ENCODE assay signal across 9 cellular contexts in genomic region chr2:222319576-222320440, GRCh38. TPM values are rescaled to one million over a fixed set of nuclear protein-coding genes. Genes with fewer than 3 reads are reported as not detected.
DNase-seq lines count a peak whose midpoint lies in the region; ATAC-seq and TF ChIP-seq lines count a peak whose summit lies in the region.
"Had no signal": no experiment of that assay in that cellular context is flagged by ENCODE, and none has a peak within 500 bp of the region (broad histone marks: within the 10 kb centered on the region; RNA-seq: fewer than 3 reads in every experiment).

No MANE protein-coding gene starts in this region.

- H3K27me3 ChIP-seq in SU-DHL-6 (ENCODE audit: low read length), result no peaks in the 10 kb centered on the region
- no peaks in the 10 kb centered on the region for H3K27me3 ChIP-seq in parathyroid adenoma (ENCODE audit: control insufficient read depth, insufficient read depth, low read length)

- H3K4me1 ChIP-seq in parathyroid adenoma, result no peaks in the 10 kb centered on the region

- H3K9me3 ChIP-seq in SU-DHL-6 (ENCODE audit: insufficient read depth, low read length) (no peaks in the 10 kb centered on the region), parathyroid adenoma (ENCODE audit: control insufficient read depth, low read length) (no peaks in the 10 kb centered on the region)

- no peaks in the 10 kb centered on the region for H4K20me1 ChIP-seq in SU-DHL-6 (ENCODE audit: low read depth, low read length)

- H3K9ac ChIP-seq in SU-DHL-6 (ENCODE audit: low read length), result peak overlapping the region; percentile 54; the same call in 1 of the 2 replicates
- no peak overlapping the region for H3K9ac ChIP-seq in parathyroid adenoma

- peak; percentile 49 for ATAC-seq in GM21423 (IDR thresholded peaks at IDR 0.05; ENCODE audit: unreplicated experiment)

- H3K79me2 ChIP-seq in SU-DHL-6 (ENCODE audit: insufficient read depth, low read length), result no peaks in the 10 kb centered on the region
- H3K79me2 ChIP-seq in parathyroid adenoma, result no peaks in the 10 kb centered on the region

- no peak overlapping the region for H2AFZ ChIP-seq in SU-DHL-6 (ENCODE audit: low read depth, low read length, severe bottlenecking)
- peak overlapping the region; percentile 96 for H2AFZ ChIP-seq in parathyroid adenoma

- DNase-seq in NCI-H82 (lab: John Stamatoyannopoulos, UW) (peak; percentile 35), NCI-H82 treated with DMSO at 0.1 percent for 48 hours (lab: John Stamatoyannopoulos, UW; ENCODE audit: unreplicated experiment) (no peak), HT-29 (ENCODE audit: low spot score) (peak; percentile 42), foreskin fibroblast (peak in 1 of 2 donors; percentile 53)
- DNase-seq in stimulated activated CD4-positive, alpha-beta T cell treated with anti-CD3 and anti-CD28 coated beads, Interleukin-1b, Interleukin-23, amount 100 ng/mL, for 48 hours, result no peak

- no peak overlapping the region; the same call in 1 of the 2 replicates for H3K27ac ChIP-seq in SU-DHL-6 (ENCODE audit: low read depth, low read length)
- peak overlapping the region; percentile 54 for H3K27ac ChIP-seq in parathyroid adenoma

- H3K9me2 ChIP-seq in SU-DHL-6 (replicated peaks; ENCODE audit: insufficient read depth, low read length), result no peaks in the 10 kb centered on the region

- no peaks in the 10 kb centered on the region for H3K36me3 ChIP-seq in SU-DHL-6 (ENCODE audit: low read length)
- no peaks in the 10 kb centered on the region for H3K36me3 ChIP-seq in parathyroid adenoma (ENCODE audit: control insufficient read depth, insufficient read depth, low read length)

- H3K4me2 ChIP-seq in SU-DHL-6 (ENCODE audit: low read depth, low read length, poor library complexity, severe bottlenecking), result peak overlapping the region; percentile 74
- H3K4me2 ChIP-seq in parathyroid adenoma (ENCODE audit: low read length), result peak overlapping the region; percentile 71

- TF ChIP-seq CTCF in SU-DHL-6 (IDR thresholded peaks at IDR 0.05; ENCODE audit: insufficient read depth, low read length, poor library complexity, severe bottlenecking) (no peak), foreskin fibroblast (IDR thresholded peaks at IDR 0.05; ENCODE audit: low read depth, low read length) (no peak), parathyroid adenoma (IDR thresholded peaks at IDR 0.05) (no peak)

- no peaks in the 10 kb centered on the region for H3F3A ChIP-seq in SU-DHL-6 (ENCODE audit: insufficient read depth)

- H3K4me3 ChIP-seq in SU-DHL-6 (ENCODE audit: insufficient read depth, low read length, poor library complexity, severe bottlenecking) (peak overlapping the region; percentile 53), foreskin fibroblast (ENCODE audit: low read depth in 1 of 2, low read length in 2 of 2) (peak overlapping the region; percentile 38 to 58), parathyroid adenoma (ENCODE audit: low read depth, low read length) (peak overlapping the region; percentile 39)

RNA-seq across cellular contexts. Expression of gene PAX3, which starts 21.0 kb away (rescaled TPM):
- total RNA-seq in HT-29 (2014; rRNA removed; shearing (Covaris generic)), result not detected in 2 replicates
- total RNA-seq: fibroblast of lung had no signal

Comparison
In these comparisons a context has a peak if more than half of its experiments do, and no peak if none do; other contexts are left out.
1. DNase-seq: peak in NCI-H82 (single experiment) and HT-29 (single experiment); none in NCI-H82 treated with DMSO at 0.1 percent for 48 hours (single experiment) and stimulated activated CD4-positive, alpha-beta T cell treated with anti-CD3 and anti-CD28 coated beads, Interleukin-1b, Interleukin-23, amount 100 ng/mL, for 48 hours (single experiment).
2. Peak in every context shown above with its lines, with median percentiles within 50 percentile points of each other: H3K4me3 ChIP-seq.